22 cellular contexts compared by ENCODE assay signal in genomic region chr11:133809525-133810178, GRCh38. TPM values are rescaled to one million over a fixed set of nuclear protein-coding genes. Genes with fewer than 3 reads are reported as not detected.
DNase-seq lines count a peak whose midpoint lies in the region; ATAC-seq and TF ChIP-seq lines count a peak whose summit lies in the region.
"Had no signal": no experiment of that assay in that cellular context is flagged by ENCODE, and none has a peak within 500 bp of the region (broad histone marks: within the 10 kb centered on the region; RNA-seq: fewer than 3 reads in every experiment).

No MANE protein-coding gene starts in this region.

- CTCF ChIA-PET in MCF 10A (lab: Yijun Ruan, JAX): interaction anchor here (0.7 to 2.2 kb wide), 8 partner anchors 8 to 731 kb away, joined by 3 to 6 read pairs (median 3); no protein-coding TSS in a partner anchor

- no CpG with 5 or more reads among the region's 19 CpGs for WGBS in mesendoderm (ENCODE audit: extremely low coverage, insufficient coverage, low lambda C conversion rate)

- no peak overlapping the region for H3K4ac ChIP-seq in mesendoderm (ENCODE audit: low read depth, low read length)

- BruUV-seq in MCF 10A (replicated peaks; lab: Mats Ljungman, UMichigan): no TSS peak

- no peaks in the 10 kb centered on the region for H3K9me3 Mint-ChIP-seq in MCF 10A (ENCODE audit: unreplicated experiment)
- H3K9me3 Mint-ChIP-seq in stimulated activated naive B cell treated with anti-CD40 and anti-IgM and Interleukin-4, amounts not matched to agents 10 μg/mL and 1 μg/mL and 100 μg/mL, for 72 hours: peaks cover 0 to 6% of the 10 kb centered on the region in 2 donors
- H3K9me3 Mint-ChIP-seq: activated T-helper 2 cell treated with anti-CD3 and anti-CD28 coated beads, Interferon-gamma antibody, Interleukin-2, Interleukin-4, amounts not matched to agents 10 μg/mL and 5 μg/mL and 100 μg/mL, durations not matched to agents 14 hours and 24 hours and 36 hours had no signal

- no peak overlapping the region for H3K4me3 Mint-ChIP-seq in MCF 10A (ENCODE audit: unreplicated experiment)
- no peak overlapping the region for H3K4me3 Mint-ChIP-seq in stimulated activated naive B cell treated with anti-CD40 and anti-IgM and Interleukin-4, amounts not matched to agents 10 μg/mL and 1 μg/mL and 100 μg/mL, for 72 hours
- H3K4me3 Mint-ChIP-seq: activated CD8-positive, alpha-beta T cell treated with anti-CD3 and anti-CD28 coated beads, Interleukin-2, amount 10 ng/mL, durations not matched to agents 7 days and 5 days had no signal

- H4K5ac ChIP-seq in mesendoderm (ENCODE audit: low read length): no peak overlapping the region

- H2BK120ac ChIP-seq in mesendoderm (ENCODE audit: low read depth, low read length): no peak overlapping the region

- H3K9ac ChIP-seq in mesendoderm (ENCODE audit: low read length): no peak overlapping the region
- H3K9ac ChIP-seq: KMS-11 had no signal

- H3K27ac ChIP-seq in breast epithelium (no peak overlapping the region), mesendoderm (ENCODE audit: low read depth, low read length) (no peak overlapping the region), upper lobe of right lung (no peak overlapping the region)
- H3K27ac ChIP-seq: KMS-11, pancreas, VCaP had no signal

- no peaks in the 10 kb centered on the region for H3K27me3 Mint-ChIP-seq in MCF 10A (ENCODE audit: insufficient read depth, unreplicated experiment)
- peaks cover 0 to 4% of the 10 kb centered on the region in 2 donors for H3K27me3 Mint-ChIP-seq in stimulated activated naive B cell treated with anti-CD40 and anti-IgM and Interleukin-4, amounts not matched to agents 10 μg/mL and 1 μg/mL and 100 μg/mL, for 72 hours

- H3K27ac Mint-ChIP-seq in MCF 10A (ENCODE audit: low read depth, unreplicated experiment): no peak overlapping the region
- H3K27ac Mint-ChIP-seq in stimulated activated naive B cell treated with anti-CD40 and anti-IgM and Interleukin-4, amounts not matched to agents 10 μg/mL and 1 μg/mL and 100 μg/mL, for 72 hours: no peak overlapping the region
- H3K27ac Mint-ChIP-seq: activated CD8-positive, alpha-beta T cell treated with anti-CD3 and anti-CD28 coated beads, Interleukin-2, amount 10 ng/mL, durations not matched to agents 7 days and 5 days; activated T-helper 2 cell treated with anti-CD3 and anti-CD28 coated beads, Interferon-gamma antibody, Interleukin-2, Interleukin-4, amounts not matched to agents 10 μg/mL and 5 μg/mL and 100 μg/mL, durations not matched to agents 14 hours and 24 hours and 36 hours had no signal

- peak in 1 of 2 donors; percentile 34 for DNase-seq in breast epithelium (ENCODE audit: low spot score in 2 of 2)
- no peak for DNase-seq in MCF 10A (ENCODE audit: unreplicated experiment)
- peak; percentile 64 for DNase-seq in ecto neural progenitor cell (ENCODE audit: low spot score)
- peak; percentile 91 for DNase-seq in mesendoderm
- DNase-seq in upper lobe of right lung: no peak
- DNase-seq in stimulated activated naive B cell treated with anti-CD40 and anti-IgM and Interleukin-4, amounts not matched to agents 10 μg/mL and 1 μg/mL and 100 μg/mL, for 72 hours: no peak
- no peak for DNase-seq in GF-D8 (lab: John Stamatoyannopoulos, UW)
- DNase-seq: ACHN; activated CD8-positive, alpha-beta T cell treated with anti-CD3 and anti-CD28 coated beads, Interleukin-2, amount 10 ng/mL, durations not matched to agents 7 days and 5 days; amniotic stem cell; erythroblast; NCI-H1436; pancreas; stimulated activated CD4-positive, alpha-beta T cell treated with anti-CD3 and anti-CD28 coated beads, Interleukin-15, amount 100 ng/mL, for 24 hours had no signal

- no peak overlapping the region for H3K18ac ChIP-seq in mesendoderm (ENCODE audit: low read length)

- H3K27me3 ChIP-seq in breast epithelium (peaks cover 0 to 52% of the 10 kb centered on the region in 2 donors), mesendoderm (ENCODE audit: insufficient read depth, low read length, poor library complexity) (no peaks in the 10 kb centered on the region), upper lobe of right lung (no peaks in the 10 kb centered on the region)

- no peak overlapping the region for H2BK5ac ChIP-seq in mesendoderm (ENCODE audit: low read length)

- no peaks in the 10 kb centered on the region for H3K79me2 ChIP-seq in mesendoderm (ENCODE audit: control insufficient read depth, insufficient read depth, low read length)

- H3K9me3 ChIP-seq in breast epithelium (no peaks in the 10 kb centered on the region), upper lobe of right lung (no peaks in the 10 kb centered on the region)
- H3K9me3 ChIP-seq: pancreas had no signal

- H3K56ac ChIP-seq in mesendoderm (ENCODE audit: low read length): no peak overlapping the region

- ATAC-seq in upper lobe of right lung (peak; percentile 51), GM18861 (IDR thresholded peaks at IDR 0.05; ENCODE audit: unreplicated experiment) (no peak)
- no peak for ATAC-seq in stimulated activated naive B cell treated with anti-CD40 and anti-IgM and Interleukin-4, amounts not matched to agents 10 μg/mL and 1 μg/mL and 100 μg/mL, for 72 hours (replicated peaks)
- ATAC-seq: activated CD8-positive, alpha-beta T cell treated with anti-CD3 and anti-CD28 coated beads, Interleukin-2, amount 10 ng/mL, durations not matched to agents 7 days and 5 days; Panc1 had no signal

- H3K36me3 Mint-ChIP-seq in MCF 10A (ENCODE audit: insufficient read depth, unreplicated experiment): no peaks in the 10 kb centered on the region
- no peaks in the 10 kb centered on the region for H3K36me3 Mint-ChIP-seq in stimulated activated naive B cell treated with anti-CD40 and anti-IgM and Interleukin-4, amounts not matched to agents 10 μg/mL and 1 μg/mL and 100 μg/mL, for 72 hours

- TF ChIP-seq POLR2A in breast epithelium (IDR thresholded peaks at IDR 0.05): no peak

- no peaks in the 10 kb centered on the region for H3K79me1 ChIP-seq in mesendoderm (ENCODE audit: low read length)

- no peaks in the 10 kb centered on the region for H3K4me1 Mint-ChIP-seq in MCF 10A (ENCODE audit: insufficient read depth, unreplicated experiment)
- H3K4me1 Mint-ChIP-seq in stimulated activated naive B cell treated with anti-CD40 and anti-IgM and Interleukin-4, amounts not matched to agents 10 μg/mL and 1 μg/mL and 100 μg/mL, for 72 hours: no peaks in the 10 kb centered on the region

- H3K4me3 ChIP-seq in breast epithelium (peak overlapping the region in 2 of 3 donors; percentile 11 to 13), mesendoderm (ENCODE audit: low read length) (no peak overlapping the region), upper lobe of right lung (no peak overlapping the region)
- H3K4me3 ChIP-seq: pancreas had no signal

- H3K4me1 ChIP-seq in breast epithelium: peaks cover 0 to 8% of the 10 kb centered on the region in 2 donors
- H3K4me1 ChIP-seq in mesendoderm (ENCODE audit: control insufficient read depth, low read depth, low read length): peaks cover 2% of the 10 kb centered on the region
- no peaks in the 10 kb centered on the region for H3K4me1 ChIP-seq in upper lobe of right lung
- H3K4me1 ChIP-seq: pancreas had no signal

- no peak overlapping the region for H2AK5ac ChIP-seq in mesendoderm (ENCODE audit: low read length)

- H3K4me2 ChIP-seq in mesendoderm (ENCODE audit: low read length): no peak overlapping the region
- H3K4me2 ChIP-seq: KMS-11 had no signal

- TF ChIP-seq CTCF in breast epithelium (IDR thresholded peaks at IDR 0.05) (no peak), MCF 10A (IDR thresholded peaks at IDR 0.05; ENCODE audit: unreplicated experiment) (no peak), upper lobe of right lung (IDR thresholded peaks at IDR 0.05) (no peak)

- intact Hi-C loops in breast epithelium (cut with DNase I; ENCODE audit: low total_unique reads): loop anchor here (10.0 kb wide), 1 partner anchor 1805 kb away; no protein-coding TSS in a partner anchor
- intact Hi-C loops in MCF 10A (cut with micrococcal nuclease): no loop called here
- intact Hi-C loops in upper lobe of right lung (cut with DNase I): no loop called here

- no peak overlapping the region for H3K23ac ChIP-seq in mesendoderm (ENCODE audit: low read length)

- no peak overlapping the region for H4K8ac ChIP-seq in mesendoderm (ENCODE audit: low read depth, low read length)

- no peak overlapping the region for H2BK15ac ChIP-seq in mesendoderm (replicated peaks; ENCODE audit: low read depth)

- H3K36me3 ChIP-seq in breast epithelium (no peaks in the 10 kb centered on the region), mesendoderm (ENCODE audit: control insufficient read depth, insufficient read depth, low read length) (no peaks in the 10 kb centered on the region), upper lobe of right lung (no peaks in the 10 kb centered on the region)
- H3K36me3 ChIP-seq: pancreas had no signal

- POLR2A ChIA-PET in MCF 10A (lab: Yijun Ruan, JAX): interaction anchor here (0.8 kb wide), 1 partner anchor 612 kb away, joined by 4 read pairs; no protein-coding TSS in a partner anchor

RNA-seq across cellular contexts. Expression of gene SPATA19, which starts 35.7 kb away (rescaled TPM):
- total RNA-seq in breast epithelium (not detected), MCF 10A (2022) (not detected in 2 replicates), upper lobe of right lung (not detected)
- polyA plus RNA-seq in mesendoderm (2013, experiment 1 of 2): not detected
- not detected for polyA plus RNA-seq in mesendoderm (2013, experiment 2 of 2)
- total RNA-seq: activated CD8-positive, alpha-beta T cell treated with anti-CD3 and anti-CD28 coated beads, Interleukin-2, amount 10 ng/mL, durations not matched to agents 7 days and 5 days; activated T-helper 2 cell treated with anti-CD3 and anti-CD28 coated beads, Interferon-gamma antibody, Interleukin-2, Interleukin-4, amounts not matched to agents 10 μg/mL and 5 μg/mL and 100 μg/mL, durations not matched to agents 14 hours and 24 hours and 36 hours; kidney epithelial cell; mucosa of gallbladder; NCI-H460; pancreas had no signal
- polyA plus RNA-seq: pancreas had no signal

Comparison
In these comparisons a context has a peak if more than half of its experiments do, and no peak if none do; other contexts are left out.
1. DNase-seq: peak in ecto neural progenitor cell (single experiment) and mesendoderm (single experiment); none in MCF 10A (single experiment), upper lobe of right lung (single experiment), stimulated activated naive B cell treated with anti-CD40 and anti-IgM and Interleukin-4, amounts not matched to agents 10 μg/mL and 1 μg/mL and 100 μg/mL, for 72 hours (single experiment) and GF-D8 (single experiment).
2. H3K4me3 ChIP-seq: peak in breast epithelium (2 of 3); none in mesendoderm (single experiment) and upper lobe of right lung (single experiment).